21 cellular contexts compared by ENCODE assay signal in genomic region chr20:49748525-49748838, GRCh38. TPM values are rescaled to one million over a fixed set of nuclear protein-coding genes. Genes with fewer than 3 reads are reported as not detected.
DNase-seq lines count a peak whose midpoint lies in the region; ATAC-seq and TF ChIP-seq lines count a peak whose summit lies in the region.
"Had no signal": no experiment of that assay in that cellular context is flagged by ENCODE, and none has a peak within 500 bp of the region (broad histone marks: within the 10 kb centered on the region; RNA-seq: fewer than 3 reads in every experiment).

No MANE protein-coding gene starts in this region.

- no peaks in the 10 kb centered on the region for H3K36me3 Mint-ChIP-seq in mesothelial cell of epicardium
- H3K36me3 Mint-ChIP-seq in CD4-positive, alpha-beta T cell (ENCODE audit: low read depth), result no peaks in the 10 kb centered on the region
- no peaks in the 10 kb centered on the region for H3K36me3 Mint-ChIP-seq in activated T-helper 2 cell treated with anti-CD3 and anti-CD28 coated beads, Interferon-gamma antibody, Interleukin-2, Interleukin-4, amounts not matched to agents 10 μg/mL and 5 μg/mL and 100 μg/mL, durations not matched to agents 14 hours and 24 hours and 36 hours (ENCODE audit: low read depth)
- H3K36me3 Mint-ChIP-seq: activated naive CD4-positive, alpha-beta T cell treated with anti-CD3 and anti-CD28 coated beads, Interleukin-2, amount 50 U/mL, for 24 hours had no signal

- H3K27ac Mint-ChIP-seq in mesothelial cell of epicardium, result peak overlapping the region; percentile 72
- no peak overlapping the region for H3K27ac Mint-ChIP-seq in CD4-positive, alpha-beta T cell
- H3K27ac Mint-ChIP-seq in activated T-helper 2 cell treated with anti-CD3 and anti-CD28 coated beads, Interferon-gamma antibody, Interleukin-2, Interleukin-4, amounts not matched to agents 10 μg/mL and 5 μg/mL and 100 μg/mL, durations not matched to agents 14 hours and 24 hours and 36 hours, result no peak overlapping the region
- H3K27ac Mint-ChIP-seq: activated naive CD4-positive, alpha-beta T cell treated with anti-CD3 and anti-CD28 coated beads, Interleukin-2, amount 50 U/mL, for 24 hours; activated T-helper 1 cell treated with anti-CD3 and anti-CD28 coated beads, Interleukin-12 subunit alpha, Interleukin-12 subunit beta, Interleukin-2, Interleukin-4 antibody, amounts not matched to agents 30 ng/mL and 10 ng/mL and 1 ng/mL, durations not matched to agents 14 hours and 24 hours and 36 hours; GM23338; naive thymus-derived CD4-positive, alpha-beta T cell had no signal

- peaks cover 8% of the 10 kb centered on the region for H3K4me1 Mint-ChIP-seq in mesothelial cell of epicardium
- H3K4me1 Mint-ChIP-seq in CD4-positive, alpha-beta T cell (ENCODE audit: low read depth), result peaks cover 7% of the 10 kb centered on the region
- H3K4me1 Mint-ChIP-seq in activated T-helper 2 cell treated with anti-CD3 and anti-CD28 coated beads, Interferon-gamma antibody, Interleukin-2, Interleukin-4, amounts not matched to agents 10 μg/mL and 5 μg/mL and 100 μg/mL, durations not matched to agents 14 hours and 24 hours and 36 hours (ENCODE audit: low read depth), result peaks cover 9% of the 10 kb centered on the region

- CTCF ChIA-PET in CD4-positive, alpha-beta T cell (lab: Charles Lee), result interaction anchor here (0.8 kb wide), 1 partner anchor 19 kb away, joined by 4 read pairs; no protein-coding TSS in a partner anchor

- H3K9me3 ChIP-seq in right atrium auricular region (no peaks in the 10 kb centered on the region), spleen (no peaks in the 10 kb centered on the region), vagina (no peaks in the 10 kb centered on the region)
- H3K9me3 ChIP-seq in CD4-positive, alpha-beta T cell (ENCODE audit: control insufficient read depth, low read length), result no peaks in the 10 kb centered on the region
- H3K9me3 ChIP-seq: BLaER1 treated with 17β-estradiol and CSF1 and Interleukin-3, amounts not matched to agents 10 nM and 100 nM had no signal

- no peak for ATAC-seq in left cardiac atrium
- ATAC-seq in CD4-positive, alpha-beta T cell (ENCODE audit: poor library complexity), result no peak
- ATAC-seq: naive thymus-derived CD4-positive, alpha-beta T cell had no signal

- intact Hi-C loops in left cardiac atrium (cut with DNase I) (no loop called here), spleen (cut with DNase I; ENCODE audit: low total_unique reads) (no loop called here), vagina (cut with DNase I) (no loop called here)
- intact Hi-C loops in CD4-positive, alpha-beta T cell (cut with DNase I, micrococcal nuclease), result no loop called here
- intact Hi-C loops in activated T-helper 2 cell treated with anti-CD3 and anti-CD28 coated beads, Interferon-gamma antibody, Interleukin-2, Interleukin-4, amounts not matched to agents 10 μg/mL and 5 μg/mL and 100 μg/mL, durations not matched to agents 14 hours and 24 hours and 36 hours (cut with micrococcal nuclease), result no loop called here

- no peaks in the 10 kb centered on the region for H3K27me3 ChIP-seq in right atrium auricular region
- H3K27me3 ChIP-seq in spleen (replicated peaks in 1 of 7), result no peaks in the 10 kb centered on the region
- no peaks in the 10 kb centered on the region for H3K27me3 ChIP-seq in vagina
- H3K27me3 ChIP-seq in CD4-positive, alpha-beta T cell (ENCODE audit: control insufficient read depth, insufficient read depth, low read length), result peaks cover 3% of the 10 kb centered on the region
- H3K27me3 ChIP-seq: BLaER1 treated with 17β-estradiol and CSF1 and Interleukin-3, amounts not matched to agents 10 nM and 100 nM had no signal

- H3K4me3 ChIP-seq in right atrium auricular region, result no peak overlapping the region
- no peak overlapping the region for H3K4me3 ChIP-seq in spleen
- H3K4me3 ChIP-seq in vagina, result no peak overlapping the region
- H3K4me3 ChIP-seq: BLaER1 treated with 17β-estradiol and CSF1 and Interleukin-3, amounts not matched to agents 10 nM and 100 nM; GM23338 had no signal

- DNase-seq in right atrium auricular region (ENCODE audit: low spot score) (no peak), left cardiac atrium (no peak), mesothelial cell of epicardium (ENCODE audit: low spot score in 2 of 2, unreplicated experiment in 2 of 2) (no peak), spleen (no peak), vagina (ENCODE audit: extremely low spot score in 2 of 2) (no peak), epidermal melanocyte (ENCODE audit: insufficient read length, low spot score) (no peak)
- DNase-seq in CD4-positive, alpha-beta T cell, result no peak
- no peak for DNase-seq in activated T-helper 2 cell treated with anti-CD3 and anti-CD28 coated beads, Interferon-gamma antibody, Interleukin-2, Interleukin-4, amounts not matched to agents 10 μg/mL and 5 μg/mL and 100 μg/mL, durations not matched to agents 14 hours and 24 hours and 36 hours (ENCODE audit: low spot score)
- DNase-seq: activated CD4-positive, alpha-beta T cell treated with anti-CD3 and anti-CD28 coated beads for 48 hours; mammary epithelial cell; naive thymus-derived CD4-positive, alpha-beta T cell; NCI-H1105 treated with DMSO at 0.1 percent for 48 hours; SIG-M5; stimulated activated CD4-positive, alpha-beta T cell treated with anti-CD3 and anti-CD28 coated beads, Interleukin-4, amount 100 ng/mL, for 1 hour; stimulated activated naive CD4-positive, alpha-beta T cell treated with Interleukin-2 at 50 U/mL for 16 hours; T-helper 1 cell had no signal

- POLR2A ChIA-PET in CD4-positive, alpha-beta T cell (lab: Charles Lee), result no interaction called here

- H3K4me1 ChIP-seq in right atrium auricular region (peaks cover 0 to 16% of the 10 kb centered on the region in 2 donors), spleen (peaks cover 4 to 35% (median 19%) of the 10 kb centered on the region in 6 donors), vagina (peaks cover 18% of the 10 kb centered on the region)

- TF ChIP-seq CTCF in right atrium auricular region (IDR thresholded peaks at IDR 0.05) (no peak), mesothelial cell of epicardium (IDR thresholded peaks at IDR 0.05; ENCODE audit: unreplicated experiment) (no peak), spleen (IDR thresholded peaks at IDR 0.05 in 8 of 11, conservative IDR thresholded peaks at IDR 0.05 in 3 of 11) (no peak), vagina (IDR thresholded peaks at IDR 0.05) (no peak)
- TF ChIP-seq CTCF in CD4-positive, alpha-beta T cell (IDR thresholded peaks at IDR 0.05), result no peak

- no peaks in the 10 kb centered on the region for H3K9me3 Mint-ChIP-seq in mesothelial cell of epicardium
- H3K9me3 Mint-ChIP-seq in CD4-positive, alpha-beta T cell, result no peaks in the 10 kb centered on the region
- H3K9me3 Mint-ChIP-seq in activated T-helper 2 cell treated with anti-CD3 and anti-CD28 coated beads, Interferon-gamma antibody, Interleukin-2, Interleukin-4, amounts not matched to agents 10 μg/mL and 5 μg/mL and 100 μg/mL, durations not matched to agents 14 hours and 24 hours and 36 hours, result no peaks in the 10 kb centered on the region
- H3K9me3 Mint-ChIP-seq: activated naive CD4-positive, alpha-beta T cell treated with anti-CD3 and anti-CD28 coated beads, Interleukin-2, amount 50 U/mL, for 24 hours; activated T-helper 1 cell treated with anti-CD3 and anti-CD28 coated beads, Interleukin-12 subunit alpha, Interleukin-12 subunit beta, Interleukin-2, Interleukin-4 antibody, amounts not matched to agents 30 ng/mL and 10 ng/mL and 1 ng/mL, durations not matched to agents 14 hours and 24 hours and 36 hours; GM23338; naive thymus-derived CD4-positive, alpha-beta T cell had no signal

- no peak for TF ChIP-seq POLR2A in spleen (IDR thresholded peaks at IDR 0.05)
- no peak for TF ChIP-seq POLR2A in vagina (IDR thresholded peaks at IDR 0.05)

- H3K4me3 Mint-ChIP-seq in mesothelial cell of epicardium, result no peak overlapping the region
- no peak overlapping the region for H3K4me3 Mint-ChIP-seq in CD4-positive, alpha-beta T cell
- no peak overlapping the region for H3K4me3 Mint-ChIP-seq in activated T-helper 2 cell treated with anti-CD3 and anti-CD28 coated beads, Interferon-gamma antibody, Interleukin-2, Interleukin-4, amounts not matched to agents 10 μg/mL and 5 μg/mL and 100 μg/mL, durations not matched to agents 14 hours and 24 hours and 36 hours (ENCODE audit: low read depth)
- H3K4me3 Mint-ChIP-seq: activated naive CD4-positive, alpha-beta T cell treated with anti-CD3 and anti-CD28 coated beads, Interleukin-2, amount 50 U/mL, for 24 hours; activated T-helper 1 cell treated with anti-CD3 and anti-CD28 coated beads, Interleukin-12 subunit alpha, Interleukin-12 subunit beta, Interleukin-2, Interleukin-4 antibody, amounts not matched to agents 30 ng/mL and 10 ng/mL and 1 ng/mL, durations not matched to agents 14 hours and 24 hours and 36 hours; GM23338; naive thymus-derived CD4-positive, alpha-beta T cell had no signal

- 88 to 95% (median 91%) methylated on average over 3 of the region's 3 CpGs for WGBS in spleen, 5 donors

- H3K27me3 Mint-ChIP-seq in mesothelial cell of epicardium (ENCODE audit: low read depth), result no peaks in the 10 kb centered on the region
- peaks cover 32% of the 10 kb centered on the region for H3K27me3 Mint-ChIP-seq in CD4-positive, alpha-beta T cell
- peaks cover 18% of the 10 kb centered on the region for H3K27me3 Mint-ChIP-seq in activated T-helper 2 cell treated with anti-CD3 and anti-CD28 coated beads, Interferon-gamma antibody, Interleukin-2, Interleukin-4, amounts not matched to agents 10 μg/mL and 5 μg/mL and 100 μg/mL, durations not matched to agents 14 hours and 24 hours and 36 hours (ENCODE audit: low read depth)

- peak overlapping the region; percentile 78 to 88 for H3K27ac ChIP-seq in right atrium auricular region
- H3K27ac ChIP-seq in spleen, result peak overlapping the region in 7 of 8 donors; percentile 62 to 78 (median 68)
- peak overlapping the region; percentile 56 for H3K27ac ChIP-seq in vagina
- no peak overlapping the region for H3K27ac ChIP-seq in CD4-positive, alpha-beta T cell (ENCODE audit: low read depth, low read length)
- H3K27ac ChIP-seq: BLaER1 treated with 17β-estradiol and CSF1 and Interleukin-3, amounts not matched to agents 10 nM and 100 nM; epithelial cell of prostate had no signal

- H3K36me3 ChIP-seq in right atrium auricular region (no peaks in the 10 kb centered on the region), spleen (no peaks in the 10 kb centered on the region), vagina (no peaks in the 10 kb centered on the region)
- H3K36me3 ChIP-seq: BLaER1 treated with 17β-estradiol and CSF1 and Interleukin-3, amounts not matched to agents 10 nM and 100 nM had no signal

RNA-seq across cellular contexts. Expression of gene B4GALT5, which starts 34.8 kb away (rescaled TPM):
- total RNA-seq in right atrium auricular region (10 to 100 TPM; 17.7 to 24.4 TPM), left cardiac atrium (10 to 100 TPM; 24.1 to 32.6 TPM), mesothelial cell of epicardium (52.6 to 53.8 TPM (median 52.6 TPM) in 3 replicates), spleen (10 to 100 TPM; 41.1 to 79.0 (median 63.4) TPM), vagina (17.9 TPM)
- 10 to 100 TPM in 1 of 3 donors, 1 to 10 TPM in 2; 3.9 to 15.7 (median 4.3) TPM for polyA plus RNA-seq in spleen
- total RNA-seq in CD4-positive, alpha-beta T cell, result 1 to 10 TPM; 3.1 to 3.2 TPM
- total RNA-seq in activated T-helper 2 cell treated with anti-CD3 and anti-CD28 coated beads, Interferon-gamma antibody, Interleukin-2, Interleukin-4, amounts not matched to agents 10 μg/mL and 5 μg/mL and 100 μg/mL, durations not matched to agents 14 hours and 24 hours and 36 hours, result 39.4 TPM in 2 replicates
